26 cellular contexts compared by ENCODE assay signal in the genomic region with DNA sequence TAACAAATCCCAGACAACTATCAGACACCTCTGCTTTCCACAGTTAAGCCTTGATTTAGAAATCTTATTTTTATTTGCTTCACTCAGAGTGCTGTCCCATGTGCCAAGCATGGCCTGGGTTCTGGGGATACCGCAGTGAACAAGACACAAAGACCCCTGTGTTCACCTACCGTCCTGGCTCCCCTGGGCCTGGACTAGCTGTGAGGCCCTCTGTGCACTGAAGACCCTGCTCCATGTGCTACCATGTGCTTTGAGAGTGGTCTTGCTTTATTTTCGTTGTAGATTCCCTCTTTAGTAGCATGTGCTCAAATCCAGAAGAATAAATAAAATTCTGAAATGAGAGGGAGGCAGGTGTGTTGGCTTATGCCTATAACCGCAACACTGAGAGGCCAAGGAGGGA. TPM values are rescaled to one million over a fixed set of nuclear protein-coding genes. Genes with fewer than 3 reads are reported as not detected.
"Had no signal": no experiment of that assay in that cellular context is flagged by ENCODE, and none has a peak within 500 bp of the region (broad histone marks: within the 10 kb centered on the region; RNA-seq: fewer than 3 reads in every experiment).

No MANE protein-coding gene starts in this region.

- ATAC-seq: foreskin keratinocyte; gastroesophageal sphincter; heart left ventricle; left colon; naive thymus-derived CD8-positive, alpha-beta T cell; stimulated activated memory B cell treated with anti-CD40 and anti-IgM and Interleukin-4, amounts not matched to agents 10 μg/mL and 1 μg/mL and 100 μg/mL, for 72 hours; stimulated activated naive CD8-positive, alpha-beta T cell treated with anti-CD3 and anti-CD28 coated beads, Interleukin-15, Interleukin-2, amounts not matched to agents 100 U/mL and 50 U/mL, for 24 hours had no signal

- H3K27me3 ChIP-seq: foreskin keratinocyte, gastroesophageal sphincter, hepatocyte, testis, tibial artery had no signal

- H3K27me3 Mint-ChIP-seq: stimulated activated memory B cell treated with anti-CD40 and anti-IgM and Interleukin-4, amounts not matched to agents 10 μg/mL and 1 μg/mL and 100 μg/mL, for 72 hours; type B pancreatic cell had no signal

- H3K9me3 ChIP-seq: esophagus muscularis mucosa, gastroesophageal sphincter, heart left ventricle, left ventricle myocardium inferior, lower lobe of right lung, testis, tibial artery had no signal

- H3K27ac Mint-ChIP-seq: naive thymus-derived CD8-positive, alpha-beta T cell; progenitor cell of endocrine pancreas; stimulated activated memory B cell treated with anti-CD40 and anti-IgM and Interleukin-4, amounts not matched to agents 10 μg/mL and 1 μg/mL and 100 μg/mL, for 72 hours had no signal

- H3K9me3 Mint-ChIP-seq: nephron progenitor cell; stimulated activated memory B cell treated with anti-CD40 and anti-IgM and Interleukin-4, amounts not matched to agents 10 μg/mL and 1 μg/mL and 100 μg/mL, for 72 hours; type B pancreatic cell had no signal

- H3K4me3 Mint-ChIP-seq: naive thymus-derived CD8-positive, alpha-beta T cell; nephron progenitor cell; stimulated activated memory B cell treated with anti-CD40 and anti-IgM and Interleukin-4, amounts not matched to agents 10 μg/mL and 1 μg/mL and 100 μg/mL, for 72 hours; type B pancreatic cell had no signal

- FAIRE-seq: colon, endothelial cell of umbilical vein had no signal

- H3K36me3 ChIP-seq: esophagus muscularis mucosa, gastroesophageal sphincter, heart left ventricle, left ventricle myocardium inferior, lower lobe of right lung, tibial artery had no signal

- H3K4me3 ChIP-seq: esophagus muscularis mucosa, gastroesophageal sphincter, heart left ventricle, hepatocyte, left ventricle myocardium inferior, lower lobe of right lung, testis, tibial artery had no signal

- DNase-seq: effector memory CD4-positive, alpha-beta T cell; foreskin keratinocyte; heart left ventricle; left colon; left ventricle myocardium inferior; lower lobe of right lung; naive thymus-derived CD8-positive, alpha-beta T cell; nephron progenitor cell; stimulated activated CD4-positive, alpha-beta T cell treated with anti-CD3 and anti-CD28 coated beads, Interleukin-2, amount 100 ng/mL, for 24 hours; stimulated activated CD4-positive, alpha-beta T cell treated with anti-CD3 and anti-CD28 coated beads, Interleukin-4, amount 100 ng/mL, for 4 hours; stimulated activated naive CD8-positive, alpha-beta T cell treated with anti-CD3 and anti-CD28 coated beads, Interleukin-15, Interleukin-2, amounts not matched to agents 100 U/mL and 50 U/mL, for 24 hours; testis; tibial artery had no signal

- H3K4me1 ChIP-seq: foreskin keratinocyte, testis had no signal

- H3K27ac ChIP-seq: esophagus muscularis mucosa, foreskin keratinocyte, gastroesophageal sphincter, hepatocyte, lower lobe of right lung, tibial artery had no signal

- H3K4me2 ChIP-seq: hepatocyte had no signal

- H3K9ac ChIP-seq: parathyroid adenoma had no signal

- H3K36me3 Mint-ChIP-seq: naive thymus-derived CD8-positive, alpha-beta T cell; stimulated activated memory B cell treated with anti-CD40 and anti-IgM and Interleukin-4, amounts not matched to agents 10 μg/mL and 1 μg/mL and 100 μg/mL, for 72 hours; type B pancreatic cell had no signal

- H3K79me2 ChIP-seq: hepatocyte, parathyroid adenoma had no signal

RNA-seq across cellular contexts. Expression of a gene that starts 22.5 kb away (rescaled TPM):
- total RNA-seq: epithelial cell of proximal tubule, kidney epithelial cell had no signal
- polyA plus RNA-seq: fibroblast of lung, urinary bladder had no signal
